Comparison of ENCODE assay signal across 27 cellular contexts in the genomic region with DNA sequence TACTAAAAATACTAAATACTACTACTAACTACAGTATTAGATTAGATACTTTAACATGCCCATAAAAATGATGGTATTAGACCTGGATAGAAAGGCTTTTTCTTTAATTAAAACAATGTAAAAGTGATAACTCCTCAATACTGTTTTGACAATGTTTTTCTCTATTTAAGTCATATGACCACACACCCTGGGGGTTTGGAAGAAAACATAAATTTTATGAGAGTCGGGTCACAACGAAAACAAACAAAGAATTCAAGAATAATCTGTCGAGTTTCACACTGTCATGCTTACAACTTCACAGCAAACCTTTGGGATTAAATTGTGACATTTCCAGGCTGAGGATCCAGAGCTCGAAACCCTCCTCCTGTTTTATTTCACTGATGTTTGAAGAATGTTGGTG.
DNase-seq lines count a peak whose midpoint lies in the region; ATAC-seq, FAIRE-seq and TF ChIP-seq lines count a peak whose summit lies in the region.
"Had no signal": no experiment of that assay in that cellular context is flagged by ENCODE, and none has a peak within 500 bp of the region (broad histone marks: within the 10 kb centered on the region; RNA-seq: fewer than 3 reads in every experiment).

No MANE protein-coding gene starts in this region.

- no peak overlapping the region for H4K91ac ChIP-seq in neuronal stem cell (ENCODE audit: low read depth, low read length, poor library complexity)

- intact Hi-C loops in left ventricle myocardium inferior (cut with micrococcal nuclease) = no loop called here
- intact Hi-C loops in ascending aorta (cut with DNase I) = no loop called here

- H4K8ac ChIP-seq in neuronal stem cell (ENCODE audit: low read depth, low read length) = no peak overlapping the region

- DNase-seq in HEK293T (ENCODE audit: extremely low spot score) (no peak), left kidney (ENCODE audit: low read depth, low spot score) (peak; percentile 18), left ventricle myocardium inferior (no peak), neuronal stem cell (ENCODE audit: low spot score) (no peak), ascending aorta (ENCODE audit: low spot score in 2 of 2) (no peak)
- DNase-seq: 8988T; ACHN; AML-193; BE2C; CD4-positive, alpha-beta T cell; CD8-positive, alpha-beta memory T cell; DMS 273 treated with DMSO at 0.1 percent for 48 hours; DMS79; EL; GDM1; GM23248; H7; HCEC 1CT; HFFc6 had no signal

- ATAC-seq in HG03039 (IDR thresholded peaks at IDR 0.05; ENCODE audit: unreplicated experiment) = no peak
- ATAC-seq: A549, GM12878 had no signal

- no peak overlapping the region for H2BK12ac ChIP-seq in neuronal stem cell (ENCODE audit: low read length)

- H3K9me3 ChIP-seq in left ventricle myocardium inferior (replicated peaks) (no peaks in the 10 kb centered on the region), neuronal stem cell (replicated peaks in 1 of 2; ENCODE audit: control insufficient read depth in 2 of 2, insufficient read depth in 1 of 2, low read depth in 1 of 2, low read length in 2 of 2) (no peaks in the 10 kb centered on the region), ascending aorta (no peaks in the 10 kb centered on the region)
- H3K9me3 ChIP-seq: A549; BE2C; BLaER1 treated with 17β-estradiol and CSF1 and Interleukin-3, amounts not matched to agents 10 nM and 100 nM had no signal

- H3K14ac ChIP-seq in neuronal stem cell (ENCODE audit: low read length) = no peak overlapping the region

- no peak overlapping the region for H3K18ac ChIP-seq in neuronal stem cell (ENCODE audit: low read length)

- TF ChIP-seq CTCF in left ventricle myocardium inferior (IDR thresholded peaks at IDR 0.05; ENCODE audit: borderline replicate concordance) (no peak), ascending aorta (IDR thresholded peaks at IDR 0.05) (no peak)

- POLR2A ChIA-PET in HEK293T (lab: Yijun Ruan, JAX) = interaction anchor here (1.1 kb wide), 1 partner anchor 102 kb away, joined by 3 read pairs; no protein-coding TSS in a partner anchor

- H2BK120ac ChIP-seq in neuronal stem cell (ENCODE audit: low read depth, low read length) = no peak overlapping the region

- no peak overlapping the region for H2BK5ac ChIP-seq in neuronal stem cell (ENCODE audit: low read length)

- no peak overlapping the region for H3K4me2 ChIP-seq in neuronal stem cell (ENCODE audit: insufficient read depth, low read length, poor library complexity, severe bottlenecking)
- H3K4me2 ChIP-seq: A549; BLaER1 treated with 17β-estradiol and CSF1 and Interleukin-3, amounts not matched to agents 10 nM and 100 nM had no signal

- CTCF ChIA-PET in HEK293T (lab: Yijun Ruan, JAX) = no interaction called here

- H3K27me3 ChIP-seq in left ventricle myocardium inferior (ENCODE audit: low read depth) = no peaks in the 10 kb centered on the region
- no peaks in the 10 kb centered on the region for H3K27me3 ChIP-seq in neuronal stem cell (ENCODE audit: control insufficient read depth in 3 of 3, insufficient read depth in 3 of 3, low read depth in 1 of 3, low read length in 3 of 3)
- no peaks in the 10 kb centered on the region for H3K27me3 ChIP-seq in ascending aorta
- H3K27me3 ChIP-seq: BE2C; BLaER1 treated with 17β-estradiol and CSF1 and Interleukin-3, amounts not matched to agents 10 nM and 100 nM had no signal

- no peak overlapping the region for H3K23ac ChIP-seq in neuronal stem cell (ENCODE audit: low read depth, low read length, poor library complexity)

- no peak overlapping the region for H3K27ac ChIP-seq in left ventricle myocardium inferior (replicated peaks)
- no peak overlapping the region for H3K27ac ChIP-seq in neuronal stem cell (replicated peaks; ENCODE audit: low read length)
- H3K27ac ChIP-seq in ascending aorta = no peak overlapping the region
- H3K27ac ChIP-seq: A549; BLaER1 treated with 17β-estradiol and CSF1 and Interleukin-3, amounts not matched to agents 10 nM and 100 nM; GM23248 had no signal

- H2BK15ac ChIP-seq in neuronal stem cell (ENCODE audit: low read length) = no peak overlapping the region

- H3K36me3 ChIP-seq in left ventricle myocardium inferior (no peaks in the 10 kb centered on the region), neuronal stem cell (replicated peaks in 1 of 2; ENCODE audit: control insufficient read depth in 2 of 2, insufficient read depth in 2 of 2, low read length in 2 of 2) (no peaks in the 10 kb centered on the region), ascending aorta (no peaks in the 10 kb centered on the region)
- H3K36me3 ChIP-seq: BE2C; BLaER1 treated with 17β-estradiol and CSF1 and Interleukin-3, amounts not matched to agents 10 nM and 100 nM had no signal

- no peak overlapping the region for H3K4me3 ChIP-seq in left ventricle myocardium inferior
- no peak overlapping the region for H3K4me3 ChIP-seq in neuronal stem cell (ENCODE audit: low read length in 2 of 2)
- no peak overlapping the region for H3K4me3 ChIP-seq in ascending aorta
- H3K4me3 ChIP-seq: A549; BLaER1 treated with 17β-estradiol and CSF1 and Interleukin-3, amounts not matched to agents 10 nM and 100 nM; GM12878; GM23248 had no signal

- WGBS in neuronal stem cell (ENCODE audit: extremely low coverage in 2 of 2, insufficient read length in 2 of 2, insufficient replicate concordance in 1 of 2), 2 donors = no CpG with 5 or more reads among the region's 4 CpGs

- no peaks in the 10 kb centered on the region for H3K79me1 ChIP-seq in neuronal stem cell (ENCODE audit: low read depth, low read length)

- no peak overlapping the region for H2AK5ac ChIP-seq in neuronal stem cell (ENCODE audit: low read depth, low read length)

- H3K4ac ChIP-seq in neuronal stem cell (ENCODE audit: low read length) = no peak overlapping the region

- no peak overlapping the region for H3K9ac ChIP-seq in neuronal stem cell (ENCODE audit: low read depth, low read length, poor library complexity)
- H3K9ac ChIP-seq: BLaER1 treated with 17β-estradiol and CSF1 and Interleukin-3, amounts not matched to agents 10 nM and 100 nM; GM23248 had no signal

- no peak overlapping the region for H2AFZ ChIP-seq in neuronal stem cell (ENCODE audit: low read length)
- H2AFZ ChIP-seq: GM23248 had no signal

- H3K4me1 ChIP-seq in left ventricle myocardium inferior (no peaks in the 10 kb centered on the region), neuronal stem cell (ENCODE audit: control insufficient read depth in 2 of 2, insufficient read depth in 1 of 2, low read depth in 1 of 2, low read length in 2 of 2) (no peaks in the 10 kb centered on the region), ascending aorta (no peaks in the 10 kb centered on the region)
- H3K4me1 ChIP-seq: A549; BE2C; BLaER1 treated with 17β-estradiol and CSF1 and Interleukin-3, amounts not matched to agents 10 nM and 100 nM had no signal

- peak; percentile 92 for FAIRE-seq in endometrium (lab: Jason Lieb, UNC)
- FAIRE-seq: A549, D721Med, GM12878, GM19239, H1 had no signal

TF ChIP-seq in HEK293T, 16 proteins besides CTCF, POLR2A, EP300 and RAD21:
- TF ChIP-seq, protein P1, sequence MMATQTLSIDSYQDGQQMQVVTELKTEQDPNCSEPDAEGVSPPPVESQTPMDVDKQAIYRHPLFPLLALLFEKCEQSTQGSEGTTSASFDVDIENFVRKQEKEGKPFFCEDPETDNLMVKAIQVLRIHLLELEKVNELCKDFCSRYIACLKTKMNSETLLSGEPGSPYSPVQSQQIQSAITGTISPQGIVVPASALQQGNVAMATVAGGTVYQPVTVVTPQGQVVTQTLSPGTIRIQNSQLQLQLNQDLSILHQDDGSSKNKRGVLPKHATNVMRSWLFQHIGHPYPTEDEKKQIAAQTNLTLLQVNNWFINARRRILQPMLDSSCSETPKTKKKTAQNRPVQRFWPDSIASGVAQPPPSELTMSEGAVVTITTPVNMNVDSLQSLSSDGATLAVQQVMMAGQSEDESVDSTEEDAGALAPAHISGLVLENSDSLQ (IDR thresholded peaks at IDR 0.05) = peak; percentile 30; the same call in 1 of the 2 replicates
- TF ChIP-seq ARNT (IDR thresholded peaks at IDR 0.05) = no peak
